8 cellular contexts compared by ENCODE assay signal in the genomic region with DNA sequence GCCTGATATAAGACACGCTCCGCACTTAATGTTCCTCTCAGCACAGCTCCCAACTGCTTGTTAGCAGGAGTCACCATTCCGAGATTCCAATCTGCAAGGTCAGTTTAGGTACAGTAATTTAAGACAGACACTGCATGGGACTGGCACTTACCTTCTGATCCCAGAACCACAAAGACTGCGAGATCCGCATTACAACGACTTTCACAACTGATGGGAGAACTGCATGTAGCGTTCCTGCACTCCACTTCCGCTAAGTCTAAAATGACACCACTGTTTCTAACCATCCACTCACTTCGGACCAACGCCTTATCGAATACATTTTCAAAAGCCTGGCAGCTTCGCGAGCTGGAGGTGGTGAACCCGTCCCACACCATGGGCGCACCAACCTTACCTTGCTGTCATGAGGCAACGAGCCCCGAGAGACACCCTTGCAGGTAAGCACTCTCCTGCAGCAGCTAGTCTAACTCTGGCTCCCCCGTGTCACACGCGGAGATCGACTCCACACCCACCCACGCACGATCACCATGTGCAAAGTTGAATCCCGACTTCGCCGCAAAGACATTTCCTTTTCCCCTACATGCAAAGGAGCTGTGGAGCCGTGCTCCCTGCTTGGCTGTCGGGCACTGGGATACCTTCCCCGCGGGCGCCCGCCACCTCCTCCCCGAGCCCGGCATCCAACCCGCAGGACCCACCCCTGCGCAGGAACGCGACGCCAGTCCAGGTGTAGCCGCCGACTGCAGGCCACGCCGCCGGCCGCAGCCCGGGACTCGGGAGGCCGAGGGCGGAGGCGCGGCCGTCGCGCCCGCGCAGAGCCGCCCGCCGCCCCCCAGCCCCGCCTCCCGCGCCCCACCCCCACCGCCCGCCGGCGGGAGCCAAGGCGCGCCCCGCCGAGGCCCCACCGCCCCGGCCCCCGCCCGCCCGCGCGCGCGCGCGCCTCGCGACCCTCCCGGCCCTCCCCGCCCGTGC. TPM values are rescaled to one million over a fixed set of nuclear protein-coding genes. Genes with fewer than 3 reads are reported as not detected.
DNase-seq lines count a peak whose midpoint lies in the region; ATAC-seq and TF ChIP-seq lines count a peak whose summit lies in the region.

No MANE protein-coding gene starts in this region.

- peak overlapping the region; percentile 82 to 95 for H3K4me3 ChIP-seq in foreskin fibroblast (ENCODE audit: low read depth in 1 of 2, low read length in 2 of 2)
- peak overlapping the region; percentile 83 to 97 for H3K4me3 ChIP-seq in neuronal stem cell (ENCODE audit: low read length in 2 of 2)

- H3K18ac ChIP-seq in neuronal stem cell (ENCODE audit: low read length): peak overlapping the region; percentile 77

- no peaks in the 10 kb centered on the region for H3K9me3 ChIP-seq in neuronal stem cell (replicated peaks in 1 of 2; ENCODE audit: control insufficient read depth in 2 of 2, insufficient read depth in 1 of 2, low read depth in 1 of 2, low read length in 2 of 2)

- ATAC-seq in GM19467 (IDR thresholded peaks at IDR 0.05; ENCODE audit: unreplicated experiment): peak; percentile 29

- no peak overlapping the region for H2BK5ac ChIP-seq in neuronal stem cell (ENCODE audit: low read length)

- DNase-seq in COLO668 (lab: John Stamatoyannopoulos, UW; ENCODE audit: unreplicated experiment): peak; percentile 81
- peak; percentile 64 for DNase-seq in HPDE6-E6E7 (ENCODE audit: extremely low spot score)
- DNase-seq in RKO (ENCODE audit: low spot score): peak; percentile 70
- DNase-seq in activated effector memory CD4-positive, alpha-beta T cell treated with anti-CD3 and anti-CD28 coated beads, Interleukin-2, amount 50 U/mL, for 16 hours: peak; percentile 81
- DNase-seq in foreskin fibroblast: peak; percentile 45 to 66
- DNase-seq in neuronal stem cell (ENCODE audit: low spot score): peak; percentile 4
- DNase-seq in superior temporal gyrus (ENCODE audit: extremely low spot score): peak; percentile 49

- peak overlapping the region; percentile 96 for H3K9ac ChIP-seq in neuronal stem cell (ENCODE audit: low read depth, low read length, poor library complexity)

- peaks cover 3 to 21% of the 10 kb centered on the region in 2 donors for H3K36me3 ChIP-seq in neuronal stem cell (replicated peaks in 1 of 2; ENCODE audit: control insufficient read depth in 2 of 2, insufficient read depth in 2 of 2, low read length in 2 of 2)

- peaks cover 7% of the 10 kb centered on the region for H3K79me1 ChIP-seq in neuronal stem cell (ENCODE audit: low read depth, low read length)

- H2BK120ac ChIP-seq in neuronal stem cell (ENCODE audit: low read depth, low read length): no peak overlapping the region

- TF ChIP-seq CTCF in foreskin fibroblast (IDR thresholded peaks at IDR 0.05; ENCODE audit: low read depth, low read length): no peak

- H3K23ac ChIP-seq in neuronal stem cell (ENCODE audit: low read depth, low read length, poor library complexity): peak overlapping the region; percentile 95

- H2AFZ ChIP-seq in neuronal stem cell (ENCODE audit: low read length): peak overlapping the region; percentile 98

- H2BK12ac ChIP-seq in neuronal stem cell (ENCODE audit: low read length): no peak overlapping the region

- H3K4me2 ChIP-seq in neuronal stem cell (ENCODE audit: insufficient read depth, low read length, poor library complexity, severe bottlenecking): peak overlapping the region; percentile 97

- WGBS in neuronal stem cell (ENCODE audit: extremely low coverage in 2 of 2, insufficient read length in 2 of 2, insufficient replicate concordance in 1 of 2), 2 donors: no CpG with 5 or more reads among the region's 86 CpGs

- peaks cover 5 to 7% of the 10 kb centered on the region in 2 donors for H3K4me1 ChIP-seq in neuronal stem cell (ENCODE audit: control insufficient read depth in 2 of 2, insufficient read depth in 1 of 2, low read depth in 1 of 2, low read length in 2 of 2)

- H3K4ac ChIP-seq in neuronal stem cell (ENCODE audit: low read length): no peak overlapping the region

- H3K27ac ChIP-seq in neuronal stem cell (replicated peaks; ENCODE audit: low read length): peak overlapping the region; percentile 84

- no peak overlapping the region for H4K91ac ChIP-seq in neuronal stem cell (ENCODE audit: low read depth, low read length, poor library complexity)

- no peak overlapping the region for H2AK5ac ChIP-seq in neuronal stem cell (ENCODE audit: low read depth, low read length)

- peak overlapping the region; percentile 92 for H3K14ac ChIP-seq in neuronal stem cell (ENCODE audit: low read length)

- H4K8ac ChIP-seq in neuronal stem cell (ENCODE audit: low read depth, low read length): no peak overlapping the region

- no peaks in the 10 kb centered on the region for H3K27me3 ChIP-seq in neuronal stem cell (ENCODE audit: control insufficient read depth in 3 of 3, insufficient read depth in 3 of 3, low read depth in 1 of 3, low read length in 3 of 3)

- peak overlapping the region; percentile 87 for H2BK15ac ChIP-seq in neuronal stem cell (ENCODE audit: low read length)

RNA-seq across cellular contexts. Expression of a gene that starts 0.7 kb away (rescaled TPM):
- polyA plus RNA-seq in neuronal stem cell (2013, experiment 1 of 2): 13.9 TPM
- polyA plus RNA-seq in neuronal stem cell (2013, experiment 2 of 2): 14.3 TPM

RNA-seq across cellular contexts. Expression of a gene that starts 0.9 kb away (rescaled TPM):
- 4.5 TPM for polyA plus RNA-seq in neuronal stem cell (2013, experiment 1 of 2)
- 4.6 TPM for polyA plus RNA-seq in neuronal stem cell (2013, experiment 2 of 2)

Comparison
In these comparisons a context has a peak if more than half of its experiments do, and no peak if none do; other contexts are left out.
1. Peak in every context shown above with its lines: DNase-seq, ATAC-seq, H3K4me3 ChIP-seq and H3K27ac ChIP-seq.
2. DNase-seq: peak in every context shown above with its lines; median percentile 81 in COLO668; 81 in activated effector memory CD4-positive, alpha-beta T cell treated with anti-CD3 and anti-CD28 coated beads, Interleukin-2, amount 50 U/mL, for 16 hours; 70 in RKO; 64 in HPDE6-E6E7; 56 in foreskin fibroblast; 49 in superior temporal gyrus; 4 in neuronal stem cell.